1 cellular context compared by ENCODE assay signal in the genomic region with DNA sequence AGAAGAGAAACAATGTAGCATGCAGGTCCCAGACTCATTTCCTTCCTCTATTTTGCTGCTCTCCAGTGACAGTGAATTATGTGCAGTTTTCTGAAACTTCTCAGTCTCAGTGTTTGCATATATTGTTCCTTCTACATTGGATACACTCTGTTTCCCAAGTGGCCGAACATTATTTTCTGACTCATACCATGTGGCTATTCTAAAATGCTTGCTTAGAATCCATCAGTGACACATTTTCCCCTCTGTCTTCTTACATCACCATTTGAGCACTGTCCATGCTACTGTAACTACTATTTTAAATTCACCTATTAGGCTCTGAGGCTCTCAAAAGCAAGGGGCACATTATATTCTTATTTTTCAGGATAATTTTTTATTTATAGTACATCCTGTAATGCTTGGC.
TF ChIP-seq lines count a peak whose summit lies in the region.

No MANE protein-coding gene starts in this region.

TF ChIP-seq in SK-N-SH treated with all-trans-retinoic acid at 6 μM for 48 hours, 23 proteins besides CTCF, POLR2A, EP300 and RAD21 (continued from another document):
- TF ChIP-seq, protein P1, sequence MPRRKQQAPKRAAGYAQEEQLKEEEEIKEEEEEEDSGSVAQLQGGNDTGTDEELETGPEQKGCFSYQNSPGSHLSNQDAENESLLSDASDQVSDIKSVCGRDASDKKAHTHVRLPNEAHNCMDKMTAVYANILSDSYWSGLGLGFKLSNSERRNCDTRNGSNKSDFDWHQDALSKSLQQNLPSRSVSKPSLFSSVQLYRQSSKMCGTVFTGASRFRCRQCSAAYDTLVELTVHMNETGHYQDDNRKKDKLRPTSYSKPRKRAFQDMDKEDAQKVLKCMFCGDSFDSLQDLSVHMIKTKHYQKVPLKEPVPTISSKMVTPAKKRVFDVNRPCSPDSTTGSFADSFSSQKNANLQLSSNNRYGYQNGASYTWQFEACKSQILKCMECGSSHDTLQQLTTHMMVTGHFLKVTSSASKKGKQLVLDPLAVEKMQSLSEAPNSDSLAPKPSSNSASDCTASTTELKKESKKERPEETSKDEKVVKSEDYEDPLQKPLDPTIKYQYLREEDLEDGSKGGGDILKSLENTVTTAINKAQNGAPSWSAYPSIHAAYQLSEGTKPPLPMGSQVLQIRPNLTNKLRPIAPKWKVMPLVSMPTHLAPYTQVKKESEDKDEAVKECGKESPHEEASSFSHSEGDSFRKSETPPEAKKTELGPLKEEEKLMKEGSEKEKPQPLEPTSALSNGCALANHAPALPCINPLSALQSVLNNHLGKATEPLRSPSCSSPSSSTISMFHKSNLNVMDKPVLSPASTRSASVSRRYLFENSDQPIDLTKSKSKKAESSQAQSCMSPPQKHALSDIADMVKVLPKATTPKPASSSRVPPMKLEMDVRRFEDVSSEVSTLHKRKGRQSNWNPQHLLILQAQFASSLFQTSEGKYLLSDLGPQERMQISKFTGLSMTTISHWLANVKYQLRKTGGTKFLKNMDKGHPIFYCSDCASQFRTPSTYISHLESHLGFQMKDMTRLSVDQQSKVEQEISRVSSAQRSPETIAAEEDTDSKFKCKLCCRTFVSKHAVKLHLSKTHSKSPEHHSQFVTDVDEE (CRISPR knock-in tag; IDR thresholded peaks at IDR 0.05): no peak
- TF ChIP-seq ZC3H10 (CRISPR knock-in tag; IDR thresholded peaks at IDR 0.05) (no peak), ZFP30 (CRISPR knock-in tag; IDR thresholded peaks at IDR 0.05) (no peak), TOX (CRISPR knock-in tag; IDR thresholded peaks at IDR 0.05; ENCODE audit: borderline replicate concordance) (no peak), ESRRG (CRISPR knock-in tag; IDR thresholded peaks at IDR 0.05) (no peak), ISL1 (CRISPR knock-in tag; IDR thresholded peaks at IDR 0.05) (no peak)
